ENCODE assay signal across 21 cellular contexts in genomic region chr12:92365333-92365732, GRCh38.
DNase-seq lines count a peak whose midpoint lies in the region; ATAC-seq, FAIRE-seq and TF ChIP-seq lines count a peak whose summit lies in the region.
"Had no signal": no experiment of that assay in that cellular context is flagged by ENCODE, and none has a peak within 500 bp of the region (broad histone marks: within the 10 kb centered on the region; RNA-seq: fewer than 3 reads in every experiment).

No MANE protein-coding gene starts in this region.

- peak overlapping the region; percentile 30 for H3K4me3 Mint-ChIP-seq in central memory CD8-positive, alpha-beta T cell
- H3K4me3 Mint-ChIP-seq in naive thymus-derived CD8-positive, alpha-beta T cell: peak overlapping the region in 1 of 10 donors; percentile 81
- H3K4me3 Mint-ChIP-seq in natural killer cell treated with Interleukin-12 subunit alpha and Interleukin-12 subunit beta and Interleukin-15 and Interleukin-18, amount 100 ng/mL, for 72 hours: no peak overlapping the region
- H3K4me3 Mint-ChIP-seq: stimulated activated effector memory CD8-positive, alpha-beta T cell treated with anti-CD3 and anti-CD28 coated beads, Interleukin-12 subunit alpha, Interleukin-12 subunit beta, amount 100 ng/mL, for 72 hours had no signal

- no peaks in the 10 kb centered on the region for H3K27me3 Mint-ChIP-seq in central memory CD8-positive, alpha-beta T cell
- H3K27me3 Mint-ChIP-seq in naive thymus-derived CD8-positive, alpha-beta T cell: no peaks in the 10 kb centered on the region
- no peaks in the 10 kb centered on the region for H3K27me3 Mint-ChIP-seq in natural killer cell treated with Interleukin-12 subunit alpha and Interleukin-12 subunit beta and Interleukin-15 and Interleukin-18, amount 100 ng/mL, for 72 hours
- H3K27me3 Mint-ChIP-seq: T-helper 17 cell had no signal

- peaks cover 7% of the 10 kb centered on the region for H3K9me3 Mint-ChIP-seq in central memory CD8-positive, alpha-beta T cell
- peaks cover 0 to 15% (median 12%) of the 10 kb centered on the region in 9 donors for H3K9me3 Mint-ChIP-seq in naive thymus-derived CD8-positive, alpha-beta T cell
- peaks cover 7% of the 10 kb centered on the region for H3K9me3 Mint-ChIP-seq in natural killer cell treated with Interleukin-12 subunit alpha and Interleukin-12 subunit beta and Interleukin-15 and Interleukin-18, amount 100 ng/mL, for 72 hours

- no peak for TF ChIP-seq POLR2A in GM12892 (IDR thresholded peaks at IDR 0.05; ENCODE audit: low read depth, low read length)

- H3K4me1 Mint-ChIP-seq in central memory CD8-positive, alpha-beta T cell: peaks cover 42% of the 10 kb centered on the region
- peaks cover 29 to 67% (median 60%) of the 10 kb centered on the region in 4 donors for H3K4me1 Mint-ChIP-seq in naive thymus-derived CD8-positive, alpha-beta T cell
- H3K4me1 Mint-ChIP-seq in natural killer cell treated with Interleukin-12 subunit alpha and Interleukin-12 subunit beta and Interleukin-15 and Interleukin-18, amount 100 ng/mL, for 72 hours (ENCODE audit: low read depth in 2 of 2): peaks cover 39% of the 10 kb centered on the region in 2 donors

- no peak overlapping the region for H3K27ac Mint-ChIP-seq in central memory CD8-positive, alpha-beta T cell (ENCODE audit: low read depth)
- H3K27ac Mint-ChIP-seq in naive thymus-derived CD8-positive, alpha-beta T cell: peak overlapping the region in 5 of 10 donors; percentile 13 to 69 (median 60)
- H3K27ac Mint-ChIP-seq in natural killer cell treated with Interleukin-12 subunit alpha and Interleukin-12 subunit beta and Interleukin-15 and Interleukin-18, amount 100 ng/mL, for 72 hours: no peak overlapping the region
- H3K27ac Mint-ChIP-seq: activated T-helper 2 cell treated with anti-CD3 and anti-CD28 coated beads, Interferon-gamma antibody, Interleukin-2, Interleukin-4, amounts not matched to agents 10 μg/mL and 5 μg/mL and 100 μg/mL, durations not matched to agents 14 hours and 24 hours and 36 hours had no signal

- DNase-seq in COLO668 (lab: John Stamatoyannopoulos, UW; ENCODE audit: unreplicated experiment) (peak; percentile 38), GM12892 (ENCODE audit: insufficient read length) (no peak), small intestine (no peak), DMS53 treated with DMSO at 0.1 percent for 48 hours (lab: John Stamatoyannopoulos, UW; ENCODE audit: unreplicated experiment) (no peak)
- DNase-seq in central memory CD8-positive, alpha-beta T cell (ENCODE audit: low spot score in 2 of 2): no peak
- DNase-seq in naive thymus-derived CD8-positive, alpha-beta T cell: no peak
- no peak for DNase-seq in natural killer cell treated with Interleukin-12 subunit alpha and Interleukin-12 subunit beta and Interleukin-15 and Interleukin-18, amount 100 ng/mL, for 72 hours (ENCODE audit: low spot score)
- DNase-seq: amniotic stem cell; effector memory CD4-positive, alpha-beta T cell; natural killer cell; NCI-H446 treated with DMSO at 0.1 percent for 48 hours; SHP77 treated with DMSO at 0.1 percent for 48 hours; T-helper 17 cell; transverse colon; WERI-Rb-1 had no signal

- peak; percentile 13 for ATAC-seq in HG03354 (IDR thresholded peaks at IDR 0.05; ENCODE audit: poor library complexity, severe bottlenecking, unreplicated experiment)
- no peak for ATAC-seq in central memory CD8-positive, alpha-beta T cell (replicated peaks; ENCODE audit: extremely low read depth, poor library complexity, severe bottlenecking)
- ATAC-seq in naive thymus-derived CD8-positive, alpha-beta T cell: no peak
- no peak for ATAC-seq in natural killer cell treated with Interleukin-12 subunit alpha and Interleukin-12 subunit beta and Interleukin-15 and Interleukin-18, amount 100 ng/mL, for 72 hours
- ATAC-seq: natural killer cell; stimulated activated effector memory CD8-positive, alpha-beta T cell treated with anti-CD3 and anti-CD28 coated beads, Interleukin-12 subunit alpha, Interleukin-12 subunit beta, amount 100 ng/mL, for 72 hours; T-helper 17 cell had no signal

- peak; percentile 93 for FAIRE-seq in GM12892 (lab: Jason Lieb, UNC)
- FAIRE-seq in small intestine (lab: Jason Lieb, UNC): no peak

- H3K36me3 ChIP-seq in small intestine (ENCODE audit: control insufficient read depth in 2 of 2, insufficient read depth in 2 of 2, low read length in 2 of 2): no peaks in the 10 kb centered on the region
- H3K36me3 ChIP-seq: heart left ventricle, transverse colon, WERI-Rb-1 had no signal

- no peak overlapping the region for H3K27ac ChIP-seq in small intestine (ENCODE audit: low read depth in 1 of 2, low read length in 1 of 2)
- H3K27ac ChIP-seq: WERI-Rb-1 had no signal

- peaks cover 0 to 3% of the 10 kb centered on the region in 2 donors for H3K4me1 ChIP-seq in small intestine (ENCODE audit: control insufficient read depth in 2 of 2, insufficient read depth in 1 of 2, low read depth in 1 of 2, low read length in 1 of 2)

- POLR2A ChIA-PET in naive thymus-derived CD8-positive, alpha-beta T cell (lab: Charles Lee): interaction anchor here (2.9 to 7.0 kb wide), 4 partner anchors 13 to 220 kb away, joined by 11 to 88 read pairs (median 30); partner anchors contain the start of gene BTG1

- H3K36me3 Mint-ChIP-seq in central memory CD8-positive, alpha-beta T cell (ENCODE audit: insufficient read depth): no peaks in the 10 kb centered on the region
- peaks cover 0 to 15% (median 4%) of the 10 kb centered on the region in 3 donors for H3K36me3 Mint-ChIP-seq in naive thymus-derived CD8-positive, alpha-beta T cell
- H3K36me3 Mint-ChIP-seq in natural killer cell treated with Interleukin-12 subunit alpha and Interleukin-12 subunit beta and Interleukin-15 and Interleukin-18, amount 100 ng/mL, for 72 hours: peaks cover 8% of the 10 kb centered on the region
- H3K36me3 Mint-ChIP-seq: natural killer cell; stimulated activated effector memory CD8-positive, alpha-beta T cell treated with anti-CD3 and anti-CD28 coated beads, Interleukin-12 subunit alpha, Interleukin-12 subunit beta, amount 100 ng/mL, for 72 hours had no signal

- no peaks in the 10 kb centered on the region for H3K9me3 ChIP-seq in small intestine (ENCODE audit: control insufficient read depth, low read depth)
- H3K9me3 ChIP-seq: heart left ventricle, transverse colon had no signal

- no peak overlapping the region for H3K4me3 ChIP-seq in small intestine (ENCODE audit: low read depth in 1 of 2, low read length in 2 of 2)
- H3K4me3 ChIP-seq: heart left ventricle, K562, lung, transverse colon had no signal

- WGBS in small intestine, 3 donors: 88 to 97% (median 94%) methylated on average over 1 of the region's 1 CpG

- H3K27me3 ChIP-seq in small intestine (ENCODE audit: control insufficient read depth in 2 of 2, insufficient read depth in 2 of 2, low read length in 2 of 2): no peaks in the 10 kb centered on the region
- H3K27me3 ChIP-seq: heart left ventricle, transverse colon had no signal
